Comparison of ENCODE assay signal across 15 cellular contexts in the genomic region with DNA sequence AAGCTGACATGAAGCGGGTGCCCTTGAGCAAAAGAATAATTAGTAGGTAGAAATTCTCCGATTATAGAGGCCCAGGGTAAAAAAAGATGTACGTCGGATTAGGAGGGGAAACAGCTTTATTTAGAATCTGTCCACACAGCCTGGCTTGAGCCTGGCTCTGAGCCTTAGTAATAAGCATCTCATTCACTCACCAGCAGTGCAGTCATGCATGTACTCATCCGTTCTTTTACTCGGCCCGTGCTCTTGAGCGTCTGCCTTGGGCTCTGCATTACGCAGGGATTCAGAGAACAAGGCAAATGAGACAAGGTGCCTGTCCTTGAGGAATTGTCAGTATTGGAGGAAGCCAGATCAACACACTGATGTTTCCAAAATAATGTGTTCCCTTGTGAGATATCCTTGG.
DNase-seq lines count a peak whose midpoint lies in the region; ATAC-seq and TF ChIP-seq lines count a peak whose summit lies in the region.
"Had no signal": no experiment of that assay in that cellular context is flagged by ENCODE, and none has a peak within 500 bp of the region (broad histone marks: within the 10 kb centered on the region; RNA-seq: fewer than 3 reads in every experiment).

No MANE protein-coding gene starts in this region.

- H3K4me3 Mint-ChIP-seq in WTC11: no peak overlapping the region
- no peak overlapping the region for H3K4me3 Mint-ChIP-seq in activated naive CD8-positive, alpha-beta T cell treated with anti-CD3 and anti-CD28 coated beads, Interleukin-2, amount 50 U/mL, for 24 hours

- H3K4me3 ChIP-seq in H7 (ENCODE audit: insufficient read depth, low read depth, low read length): no peak overlapping the region
- H3K4me3 ChIP-seq: K562 had no signal

- H3K36me3 Mint-ChIP-seq in WTC11: peaks cover 23% of the 10 kb centered on the region
- H3K36me3 Mint-ChIP-seq in activated naive CD8-positive, alpha-beta T cell treated with anti-CD3 and anti-CD28 coated beads, Interleukin-2, amount 50 U/mL, for 24 hours (ENCODE audit: low read depth): no peaks in the 10 kb centered on the region

- H3K27ac Mint-ChIP-seq in WTC11: peak overlapping the region; percentile 46; the same call in 1 of the 2 replicates
- H3K27ac Mint-ChIP-seq in activated naive CD8-positive, alpha-beta T cell treated with anti-CD3 and anti-CD28 coated beads, Interleukin-2, amount 50 U/mL, for 24 hours: no peak overlapping the region

- ATAC-seq in WTC11: no peak
- ATAC-seq in activated naive CD8-positive, alpha-beta T cell treated with anti-CD3 and anti-CD28 coated beads, Interleukin-2, amount 50 U/mL, for 24 hours: no peak
- ATAC-seq: HCT116, K562 had no signal

- no peaks in the 10 kb centered on the region for H3K27me3 Mint-ChIP-seq in WTC11 (ENCODE audit: low read depth)
- no peaks in the 10 kb centered on the region for H3K27me3 Mint-ChIP-seq in activated naive CD8-positive, alpha-beta T cell treated with anti-CD3 and anti-CD28 coated beads, Interleukin-2, amount 50 U/mL, for 24 hours

- POLR2A ChIA-PET in WTC11 (lab: Charles Lee): no interaction called here

- TF ChIP-seq CTCF in WTC11 (IDR thresholded peaks at IDR 0.05): no peak

- CTCF ChIA-PET in WTC11 (lab: Charles Lee): interaction anchor here (1.8 kb wide), 1 partner anchor 33 kb away, joined by 7 read pairs; no protein-coding TSS in a partner anchor

- H3K36me3 ChIP-seq in H7 (replicated peaks; ENCODE audit: control insufficient read depth, insufficient read depth, low read length): no peaks in the 10 kb centered on the region

- H3K9me3 Mint-ChIP-seq in WTC11: no peaks in the 10 kb centered on the region
- H3K9me3 Mint-ChIP-seq in activated naive CD8-positive, alpha-beta T cell treated with anti-CD3 and anti-CD28 coated beads, Interleukin-2, amount 50 U/mL, for 24 hours: no peaks in the 10 kb centered on the region

- peak; percentile 34 for DNase-seq in DMS79 treated with DMSO at 0.1 percent for 48 hours (lab: John Stamatoyannopoulos, UW)
- no peak for DNase-seq in WTC11 (ENCODE audit: low spot score)
- peak; percentile 27 for DNase-seq in kidney tubule cell (ENCODE audit: low spot score)
- DNase-seq in retina: peak; percentile 51
- no peak for DNase-seq in activated naive CD8-positive, alpha-beta T cell treated with anti-CD3 and anti-CD28 coated beads, Interleukin-2, amount 50 U/mL, for 24 hours
- no peak for DNase-seq in NCI-H2227 treated with DMSO at 0.1 percent for 48 hours (lab: John Stamatoyannopoulos, UW)
- DNase-seq in H7: no peak
- DNase-seq: NCI-H1105 treated with DMSO at 0.1 percent for 48 hours, NCI-H1694, NCI-H510A treated with DMSO at 0.1 percent for 48 hours, NCI-H774, SHP77 treated with DMSO at 0.1 percent for 48 hours, SK-N-SH had no signal

- H3K27me3 ChIP-seq in H7 (ENCODE audit: control insufficient read depth, insufficient read depth, low read length): no peaks in the 10 kb centered on the region

- H3K4me1 Mint-ChIP-seq in WTC11: peaks cover 10% of the 10 kb centered on the region
- no peaks in the 10 kb centered on the region for H3K4me1 Mint-ChIP-seq in activated naive CD8-positive, alpha-beta T cell treated with anti-CD3 and anti-CD28 coated beads, Interleukin-2, amount 50 U/mL, for 24 hours

TF ChIP-seq in WTC11, 78 proteins besides CTCF, POLR2A, EP300 and RAD21:
- TF ChIP-seq, protein P1, sequence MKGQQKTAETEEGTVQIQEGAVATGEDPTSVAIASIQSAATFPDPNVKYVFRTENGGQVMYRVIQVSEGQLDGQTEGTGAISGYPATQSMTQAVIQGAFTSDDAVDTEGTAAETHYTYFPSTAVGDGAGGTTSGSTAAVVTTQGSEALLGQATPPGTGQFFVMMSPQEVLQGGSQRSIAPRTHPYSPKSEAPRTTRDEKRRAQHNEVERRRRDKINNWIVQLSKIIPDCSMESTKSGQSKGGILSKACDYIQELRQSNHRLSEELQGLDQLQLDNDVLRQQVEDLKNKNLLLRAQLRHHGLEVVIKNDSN (CRISPR knock-in tag; IDR thresholded peaks at IDR 0.05): no peak
- TF ChIP-seq NR3C1 (CRISPR knock-in tag; conservative IDR thresholded peaks at IDR 0.05; ENCODE audit: low read depth): no peak

Comparison
In these comparisons a context has a peak if more than half of its experiments do, and no peak if none do; other contexts are left out.
1. DNase-seq: peak in DMS79 treated with DMSO at 0.1 percent for 48 hours (single experiment), kidney tubule cell (single experiment) and retina (single experiment); none in WTC11 (single experiment), activated naive CD8-positive, alpha-beta T cell treated with anti-CD3 and anti-CD28 coated beads, Interleukin-2, amount 50 U/mL, for 24 hours (single experiment), NCI-H2227 treated with DMSO at 0.1 percent for 48 hours (single experiment) and H7 (single experiment).